In the genomic region with DNA sequence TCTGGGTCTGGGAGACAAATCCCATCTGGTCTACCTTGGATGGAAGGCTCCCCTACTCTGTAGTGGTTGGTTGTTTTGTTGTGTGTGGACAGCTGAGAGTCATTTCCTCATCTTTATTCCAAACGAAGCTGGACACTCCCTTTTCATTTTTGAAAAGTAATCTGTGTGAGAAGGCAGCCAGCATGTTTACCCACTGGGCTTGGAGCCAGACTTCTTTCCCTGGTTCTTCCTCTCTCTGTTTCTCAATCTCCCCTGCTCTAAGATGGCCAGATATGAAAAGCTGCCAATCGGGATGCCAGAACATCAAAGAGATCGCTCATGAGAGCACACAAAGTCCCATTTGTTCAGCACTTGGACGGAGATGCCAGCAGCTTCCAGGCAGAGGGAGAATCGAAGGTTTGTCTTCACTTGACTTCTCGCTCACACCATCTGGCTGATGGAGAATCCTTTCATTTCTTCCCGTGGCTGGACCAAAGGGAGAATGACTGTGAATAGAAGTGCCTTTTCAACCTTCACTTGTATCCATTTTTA, we compare ENCODE assay signal across 8 cellular contexts.
DNase-seq lines count a peak whose midpoint lies in the region; ATAC-seq and TF ChIP-seq lines count a peak whose summit lies in the region.

No MANE protein-coding gene starts in this region.

- peaks cover 0 to 23% (median 9%) of the 10 kb centered on the region in 4 donors for H3K4me1 ChIP-seq in transverse colon

- TF ChIP-seq EP300 in transverse colon (IDR thresholded peaks at IDR 0.05; ENCODE audit: low read depth): no peak

- 32 to 40% methylated on average over 1 to 7 of the region's 7 CpGs for WGBS in transverse colon (ENCODE audit: low coverage in 1 of 2), 2 donors

- TF ChIP-seq CTCF in AG04450 (IDR thresholded peaks at IDR 0.05; ENCODE audit: low read depth, low read length) (no peak), brain microvascular endothelial cell (IDR thresholded peaks at IDR 0.05; ENCODE audit: low read depth, low read length, missing control alignments) (no peak), transverse colon (IDR thresholded peaks at IDR 0.05) (no peak)

- ATAC-seq in left colon: peak; percentile 93
- no peak for ATAC-seq in HG02588 (IDR thresholded peaks at IDR 0.05; ENCODE audit: unreplicated experiment)
- no peak for ATAC-seq in HG02763 (IDR thresholded peaks at IDR 0.05; ENCODE audit: unreplicated experiment)

- TF ChIP-seq POLR2A in transverse colon (IDR thresholded peaks at IDR 0.05): no peak

- CTCF ChIA-PET in AG04450 (lab: Charles Lee): interaction anchor here (1.7 kb wide), 1 partner anchor 72 kb away, joined by 5 read pairs; no protein-coding TSS in a partner anchor

- intact Hi-C loops in left colon (cut with DNase I, micrococcal nuclease) (loop anchor here in 1 of 2 donors (10.0 kb wide), 1 partner anchor 655 kb away; no protein-coding TSS in a partner anchor), transverse colon (cut with DNase I; ENCODE audit: low total_unique reads) (no loop called here)

- H3K27me3 ChIP-seq in AG04450 (ENCODE audit: control insufficient read depth, insufficient read depth, low read length): no peaks in the 10 kb centered on the region
- H3K27me3 ChIP-seq in brain microvascular endothelial cell (replicated peaks): no peaks in the 10 kb centered on the region
- no peaks in the 10 kb centered on the region for H3K27me3 ChIP-seq in transverse colon

- H3K9me3 ChIP-seq in AG04450 (ENCODE audit: control insufficient read depth, insufficient read depth, low read length): no peaks in the 10 kb centered on the region
- no peaks in the 10 kb centered on the region for H3K9me3 ChIP-seq in transverse colon

- POLR2A ChIA-PET in AG04450 (lab: Yijun Ruan, JAX): no interaction called here

- no peak overlapping the region for H3K27ac ChIP-seq in AG04450 (ENCODE audit: low read depth, low read length)
- no peak overlapping the region for H3K27ac ChIP-seq in brain microvascular endothelial cell
- H3K27ac ChIP-seq in transverse colon: peak overlapping the region; percentile 64 to 78 (median 70)

- no peaks in the 10 kb centered on the region for H3K36me3 ChIP-seq in brain microvascular endothelial cell (replicated peaks)
- H3K36me3 ChIP-seq in transverse colon: no peaks in the 10 kb centered on the region

- H3K4me3 ChIP-seq in AG04450 (ENCODE audit: low read depth, low read length) (peak overlapping the region; percentile 44), brain microvascular endothelial cell (ENCODE audit: low read depth, low read length) (peak overlapping the region; percentile 26), transverse colon (peak overlapping the region in 2 of 4 donors; percentile 8 to 30)

- in situ Hi-C loops in brain microvascular endothelial cell (cut with HindIII; ENCODE audit: low pct_ligation_motif_present, low sequenced_read_pairs): loop anchor here (25.0 kb wide), 1 partner anchor 672 kb away; no protein-coding TSS in a partner anchor
- in situ Hi-C loops in transverse colon (cut with MboI; ENCODE audit: low pct_ligation_motif_present in 1 of 4, low pct_unique_long_range_greater_than_20kb in 1 of 4, low sequenced_read_pairs in 3 of 4): loop anchor here in 3 of 4 donors (10.0 to 25.0 kb wide), 4 partner anchors 315 to 647 kb away; no protein-coding TSS in a partner anchor

- peak; percentile 61 for DNase-seq in AG04450 (ENCODE audit: low read depth, low spot score)
- DNase-seq in NCI-H1105 (lab: John Stamatoyannopoulos, UW): peak; percentile 72
- DNase-seq in brain microvascular endothelial cell: peak; percentile 62
- DNase-seq in left colon: peak; percentile 76 to 90
- peak; percentile 86 for DNase-seq in transverse colon
- no peak for DNase-seq in NCI-H1930 (lab: John Stamatoyannopoulos, UW)

Comparison
In these comparisons a context has a peak if more than half of its experiments do, and no peak if none do; other contexts are left out.
1. DNase-seq: peak in AG04450 (single experiment), NCI-H1105 (single experiment), brain microvascular endothelial cell (single experiment), left colon (2 of 2) and transverse colon (single experiment); none in NCI-H1930 (0 of 2).
2. H3K27ac ChIP-seq: peak in transverse colon (4 of 4); none in AG04450 (single experiment) and brain microvascular endothelial cell (single experiment).